Comparison of ENCODE assay signal across 21 cellular contexts in genomic region chr2:210443527-210443926, GRCh38. TPM values are rescaled to one million over a fixed set of nuclear protein-coding genes. Genes with fewer than 3 reads are reported as not detected.
A peak's percentile ranks its signal among the peaks of the same experiment; 100 is the strongest.
DNase-seq lines count a peak whose midpoint lies in the region; ATAC-seq, FAIRE-seq and TF ChIP-seq lines count a peak whose summit lies in the region.
"Had no signal": no experiment of that assay in that cellular context is flagged by ENCODE, and none has a peak within 500 bp of the region (broad histone marks: within the 10 kb centered on the region; RNA-seq: fewer than 3 reads in every experiment).

No MANE protein-coding gene starts in this region.

- no peaks in the 10 kb centered on the region for H3K79me1 ChIP-seq in H1 (ENCODE audit: low read depth, low read length)

- H3K18ac ChIP-seq in H1 (ENCODE audit: extremely low read depth, low read length): no peak overlapping the region

- H3K9ac ChIP-seq in H1 (replicated peaks in 1 of 4; ENCODE audit: extremely low read depth in 1 of 4, low read depth in 3 of 4, low read length in 3 of 4): no peak overlapping the region
- H3K9ac ChIP-seq: BLaER1 had no signal

- H4K5ac ChIP-seq in H1 (ENCODE audit: insufficient read length, low read depth, low read length): no peak overlapping the region

- H4K20me1 ChIP-seq in H1 (replicated peaks in 1 of 2; ENCODE audit: control insufficient read depth in 1 of 2, insufficient read depth in 2 of 2, low read length in 2 of 2): peaks cover 3 to 5% of the 10 kb centered on the region in 2 experiments
- H4K20me1 ChIP-seq: BLaER1 had no signal

- TF ChIP-seq POLR2A in H1 (IDR thresholded peaks at IDR 0.05; ENCODE audit: control extremely low read depth in 1 of 2, low read depth in 2 of 2, low read length in 2 of 2): no peak

- no peaks in the 10 kb centered on the region for H3K23me2 ChIP-seq in H1 (ENCODE audit: low read depth, low read length)

- H2AK5ac ChIP-seq in H1 (ENCODE audit: low read depth, low read length): no peak overlapping the region

- H3K36me3 Mint-ChIP-seq in activated CD4-positive, alpha-beta memory T cell treated with anti-CD3 and anti-CD28 coated beads for 36 hours: peaks cover 46% of the 10 kb centered on the region

- H3K4me3 Mint-ChIP-seq in activated CD4-positive, alpha-beta memory T cell treated with anti-CD3 and anti-CD28 coated beads for 36 hours: no peak overlapping the region
- H3K4me3 Mint-ChIP-seq: CD4-positive, alpha-beta T cell; IgD-negative memory B cell had no signal

- no peak overlapping the region for H4K91ac ChIP-seq in H1 (replicated peaks; ENCODE audit: insufficient read length, low read length)

- no peak overlapping the region for H3K4ac ChIP-seq in H1 (replicated peaks; ENCODE audit: insufficient read length, low read depth, low read length)

- TF ChIP-seq EP300 in H1 (IDR thresholded peaks at IDR 0.05; ENCODE audit: borderline replicate concordance in 1 of 2, low read depth in 2 of 2, low read length in 2 of 2): no peak

- no peak overlapping the region for H2BK120ac ChIP-seq in H1 (replicated peaks; ENCODE audit: low read depth, low read length)

- H3K36me3 ChIP-seq in H1 (ENCODE audit: control insufficient read depth in 2 of 4, insufficient read depth in 4 of 4, low read length in 3 of 4): peaks cover 0 to 4% (median under 1%) of the 10 kb centered on the region in 4 experiments; a peak in 3 of 8 replicates

- CTCF ChIA-PET in H1 (lab: Charles Lee; ENCODE audit: partially characterized antibody): interaction anchor here (1.0 to 1.4 kb wide), 3 partner anchors 11 to 24 kb away, joined by 3 to 5 read pairs (median 5); no protein-coding TSS in a partner anchor
- CTCF ChIA-PET in activated CD4-positive, alpha-beta memory T cell treated with anti-CD3 and anti-CD28 coated beads for 36 hours (lab: Charles Lee): interaction anchor here (0.6 kb wide), 1 partner anchor 509 kb away, joined by 3 read pairs; no protein-coding TSS in a partner anchor

- H3K27me3 ChIP-seq in H1 (replicated peaks in 1 of 4; ENCODE audit: control insufficient read depth in 3 of 4, extremely low read depth in 1 of 4, insufficient read depth in 3 of 4, low read length in 3 of 4): no peaks in the 10 kb centered on the region
- H3K27me3 ChIP-seq: BLaER1, SJSA1 had no signal

- H3K14ac ChIP-seq in H1 (ENCODE audit: insufficient read length): no peak overlapping the region

- no peak overlapping the region for H3K27ac Mint-ChIP-seq in activated CD4-positive, alpha-beta memory T cell treated with anti-CD3 and anti-CD28 coated beads for 36 hours
- H3K27ac Mint-ChIP-seq: CD4-positive, alpha-beta T cell had no signal

- H3K23ac ChIP-seq in H1 (ENCODE audit: insufficient read length): no peak overlapping the region

- peak; percentile 26 for DNase-seq in DMS53 (lab: John Stamatoyannopoulos, UW)
- no peak for DNase-seq in DMS53 treated with DMSO at 0.1 percent for 48 hours (lab: John Stamatoyannopoulos, UW; ENCODE audit: unreplicated experiment)
- peak; percentile 77 for DNase-seq in NCI-H345 treated with DMSO at 0.1 percent for 48 hours (lab: John Stamatoyannopoulos, UW; ENCODE audit: unreplicated experiment)
- no peak for DNase-seq in H1 (ENCODE audit: low read depth in 1 of 2, low spot score in 2 of 2)
- no peak for DNase-seq in substantia nigra (lab: John Stamatoyannopoulos, UW)
- no peak for DNase-seq in NCI-H1092 (lab: John Stamatoyannopoulos, UW)
- no peak for DNase-seq in activated CD4-positive, alpha-beta memory T cell treated with anti-CD3 and anti-CD28 coated beads for 36 hours
- DNase-seq: ACHN; CD4-positive, alpha-beta T cell; COR-L47; NCI-H1694; NCI-H2081 treated with DMSO at 0.1 percent for 48 hours; NCI-H526 had no signal

- no peak overlapping the region for H2BK5ac ChIP-seq in H1 (ENCODE audit: low read depth, low read length)

- no peak for TF ChIP-seq CTCF in H1 (IDR thresholded peaks at IDR 0.05; ENCODE audit: control extremely low read depth in 1 of 3, insufficient read depth in 1 of 3, low read depth in 1 of 3, low read length in 3 of 3)

- H2BK15ac ChIP-seq in H1 (ENCODE audit: low read length): no peak overlapping the region

- no peak overlapping the region for H2BK20ac ChIP-seq in H1 (ENCODE audit: low read length)

- 66% methylated on average over 3 of the region's 3 CpGs; no CpG with 5 or more reads in 1 of the 2 experiments for WGBS in H1 (ENCODE audit: extremely low coverage in 1 of 2, insufficient coverage in 1 of 2, insufficient read length in 1 of 2, insufficient replicate concordance in 2 of 2, low coverage in 1 of 2, low lambda C conversion rate in 2 of 2, missing lambda C conversion rate in 1 of 2), 2 experiments

- H3K9me3 ChIP-seq in H1 (ENCODE audit: insufficient read depth in 2 of 2, low read depth in 1 of 2, low read length in 1 of 2): 0 out of 4 replicates have a peak, but pooled peaks cover 0 to 3% of the 10 kb centered on the region in 2 experiments
- H3K9me3 ChIP-seq: SJSA1 had no signal

- no peak overlapping the region for H2AFZ ChIP-seq in H1 (ENCODE audit: low read length)

- peaks cover 0 to 3% of the 10 kb centered on the region in 2 experiments; a peak in 1 of 4 replicates for H3K79me2 ChIP-seq in H1 (ENCODE audit: control insufficient read depth in 1 of 2, insufficient read depth in 2 of 2, low read length in 2 of 2)

- H3K4me1 ChIP-seq in H1 (replicated peaks in 1 of 4; ENCODE audit: control insufficient read depth in 3 of 4, insufficient read depth in 4 of 4, low read length in 3 of 4): peaks cover 0 to 4% (median 0%) of the 10 kb centered on the region in 4 experiments; a peak in 2 of 7 replicates
- H3K4me1 ChIP-seq: SJSA1 had no signal

- peaks cover 19% of the 10 kb centered on the region for H3K9me3 Mint-ChIP-seq in activated CD4-positive, alpha-beta memory T cell treated with anti-CD3 and anti-CD28 coated beads for 36 hours

- POLR2A ChIA-PET in H1 (lab: Charles Lee; ENCODE audit: partially characterized antibody): no interaction called here
- POLR2A ChIA-PET in activated CD4-positive, alpha-beta memory T cell treated with anti-CD3 and anti-CD28 coated beads for 36 hours (lab: Charles Lee): no interaction called here

- no peak overlapping the region for H3K4me3 ChIP-seq in H1 (ENCODE audit: extremely low read depth in 1 of 4, insufficient read depth in 2 of 4, low read depth in 3 of 4, low read length in 4 of 4)
- H3K4me3 ChIP-seq: BLaER1, SJSA1 had no signal

- no peak overlapping the region for H2BK12ac ChIP-seq in H1 (ENCODE audit: low read depth, low read length)

- no peak overlapping the region for H3K56ac ChIP-seq in H1 (replicated peaks; ENCODE audit: insufficient read length, low read depth, low read length)

- H3K4me1 Mint-ChIP-seq in activated CD4-positive, alpha-beta memory T cell treated with anti-CD3 and anti-CD28 coated beads for 36 hours (ENCODE audit: low read depth): no peaks in the 10 kb centered on the region

- no peak overlapping the region for H3K27ac ChIP-seq in H1 (ENCODE audit: low read depth, low read length)
- H3K27ac ChIP-seq in substantia nigra (ENCODE audit: low read depth, low read length, poor library complexity, severe bottlenecking): peak overlapping the region; percentile 68
- H3K27ac ChIP-seq: 22Rv1, BLaER1, SJSA1 had no signal

- H4K8ac ChIP-seq in H1 (ENCODE audit: extremely low read depth, insufficient read depth, low read length): no peak overlapping the region

- no peak for ATAC-seq in HG02642 (IDR thresholded peaks at IDR 0.05; ENCODE audit: poor library complexity, unreplicated experiment)

- intact Hi-C loops in activated CD4-positive, alpha-beta memory T cell treated with anti-CD3 and anti-CD28 coated beads for 36 hours (cut with micrococcal nuclease): no loop called here

- no peak for TF ChIP-seq RAD21 in H1 (IDR thresholded peaks at IDR 0.05 in 1 of 2, conservative IDR thresholded peaks at IDR 0.05 in 1 of 2; ENCODE audit: low read depth in 2 of 2, low read length in 2 of 2)

- H3K27me3 Mint-ChIP-seq in activated CD4-positive, alpha-beta memory T cell treated with anti-CD3 and anti-CD28 coated beads for 36 hours: no peaks in the 10 kb centered on the region
- H3K27me3 Mint-ChIP-seq: CD4-positive, alpha-beta T cell; IgD-negative memory B cell had no signal

- H3K4me2 ChIP-seq in H1 (ENCODE audit: insufficient read depth in 1 of 2, low read depth in 2 of 2, low read length in 2 of 2): no peak overlapping the region
- H3K4me2 ChIP-seq: BLaER1 had no signal

- FAIRE-seq in H1 (lab: Jason Lieb, UNC): no peak
- FAIRE-seq: G401.6, GM18507, RCC 7860 had no signal

TF ChIP-seq in H1, 55 proteins besides CTCF, POLR2A, EP300 and RAD21:
- 0 out of 2 replicates have a peak, but pooled peaks have one; percentile 55 for TF ChIP-seq TCF12 (IDR thresholded peaks at IDR 0.05; ENCODE audit: low read depth, low read length)
- no peak for TF ChIP-seq SRF (IDR thresholded peaks at IDR 0.05; ENCODE audit: low read depth, low read length)
- TF ChIP-seq NANOG (IDR thresholded peaks at IDR 0.05; ENCODE audit: insufficient read depth, low read depth, low read length, poor library complexity, severe bottlenecking): no peak
- TF ChIP-seq ATF2 (IDR thresholded peaks at IDR 0.05; ENCODE audit: low read length): no peak
- TF ChIP-seq TAF7 (optimal IDR thresholded peaks at IDR 0.05; ENCODE audit: borderline replicate concordance, low read depth, low read length): no peak
- TF ChIP-seq BRCA1 (IDR thresholded peaks at IDR 0.05; ENCODE audit: low read depth, low read length): no peak
- TF ChIP-seq SP1 (IDR thresholded peaks at IDR 0.05; ENCODE audit: low read depth, low read length): no peak
TF ChIP-seq in H1: peak in this region for 1.

RNA-seq across cellular contexts. Expression of gene LANCL1, which starts 33.0 kb away (rescaled TPM):
- 46.4 and 48.7 TPM in 2 replicates for total RNA-seq in H1 (2021; fragmentation: NEBNext Ultra II Directional; extraction: Animal tissue kit (Norgen Biotek cat#: 25700))
- polyA plus RNA-seq in H1 (2011; rRNA removed): 24.0 and 26.2 TPM in 2 replicates
- polyA plus RNA-seq in H1 (2011; cell fraction: cytosol; rRNA removed): 30.2 TPM
- 23.1 TPM for polyA plus RNA-seq in H1 (2011; cell fraction: nucleus; rRNA removed)
- polyA plus RNA-seq in H1 (2012, experiment 1 of 2): 23.1 to 32.7 TPM (median 28.8 TPM) in 4 replicates
- polyA plus RNA-seq in H1 (2012, experiment 2 of 2): 2.0 TPM
- 20.6 TPM for polyA plus RNA-seq in H1 (2013, experiment 1 of 2)
- polyA plus RNA-seq in H1 (2013, experiment 2 of 2): 20.6 TPM
- polyA minus RNA-seq in H1 (2011; rRNA and poly(A)+ RNA removed): 83.2 and 111 TPM in 2 replicates
- 30.6 TPM for polyA minus RNA-seq in H1 (2011; cell fraction: cytosol; rRNA and poly(A)+ RNA removed)
- polyA minus RNA-seq in H1 (2011; cell fraction: nucleus; rRNA and poly(A)+ RNA removed): 27.7 TPM
- total RNA-seq in activated CD4-positive, alpha-beta memory T cell treated with anti-CD3 and anti-CD28 coated beads for 36 hours: 10 to 100 TPM; 39.1 to 42.9 TPM

Comparison
In these comparisons a context has a peak if more than half of its experiments do, and no peak if none do; other contexts are left out.
1. DNase-seq: peak in DMS53 (single experiment) and NCI-H345 treated with DMSO at 0.1 percent for 48 hours (single experiment); none in DMS53 treated with DMSO at 0.1 percent for 48 hours (single experiment), H1 (0 of 2), substantia nigra (0 of 49), NCI-H1092 (single experiment) and activated CD4-positive, alpha-beta memory T cell treated with anti-CD3 and anti-CD28 coated beads for 36 hours (single experiment).